Comparison of ENCODE assay signal across 32 cellular contexts in genomic region chr7:28666144-28666543, GRCh38.
A peak's percentile ranks its signal among the peaks of the same experiment; 100 is the strongest.
DNase-seq lines count a peak whose midpoint lies in the region; ATAC-seq, FAIRE-seq and TF ChIP-seq lines count a peak whose summit lies in the region.
"Had no signal": no experiment of that assay in that cellular context is flagged by ENCODE, and none has a peak within 500 bp of the region (broad histone marks: within the 10 kb centered on the region; RNA-seq: fewer than 3 reads in every experiment).

No MANE protein-coding gene starts in this region.

- H3K27me3 Mint-ChIP-seq in MCF 10A (ENCODE audit: insufficient read depth, unreplicated experiment): no peaks in the 10 kb centered on the region

- no peaks in the 10 kb centered on the region for H3K36me3 Mint-ChIP-seq in MCF 10A (ENCODE audit: insufficient read depth, unreplicated experiment)

- no peak for FAIRE-seq in small intestine (lab: Jason Lieb, UNC)
- FAIRE-seq: A549, endothelial cell of umbilical vein, GM19239 had no signal

- H3K27ac Mint-ChIP-seq in MCF 10A (ENCODE audit: low read depth, unreplicated experiment): no peak overlapping the region
- H3K27ac Mint-ChIP-seq: B cell; stimulated activated naive CD8-positive, alpha-beta T cell treated with anti-CD3 and anti-CD28 coated beads, Interleukin-15, Interleukin-2, amounts not matched to agents 100 ng/mL and 50 ng/mL, for 24 hours had no signal

- H3K4me3 ChIP-seq in breast epithelium (no peak overlapping the region), RWPE2 (ENCODE audit: severe bottlenecking) (no peak overlapping the region), fibroblast of lung (replicated peaks in 1 of 4; ENCODE audit: control extremely low read depth in 1 of 4, insufficient read depth in 1 of 4, low read depth in 3 of 4, low read length in 4 of 4) (no peak overlapping the region), small intestine (ENCODE audit: low read depth in 1 of 2, low read length in 2 of 2) (no peak overlapping the region)
- H3K4me3 ChIP-seq: A549, dorsolateral prefrontal cortex, gastroesophageal sphincter, tibial artery had no signal

- no peaks in the 10 kb centered on the region for H3K27me3 ChIP-seq in breast epithelium
- H3K27me3 ChIP-seq in RWPE2 (ENCODE audit: insufficient read depth, poor library complexity, severe bottlenecking): no peaks in the 10 kb centered on the region
- no peaks in the 10 kb centered on the region for H3K27me3 ChIP-seq in fibroblast of lung (ENCODE audit: control insufficient read depth, insufficient read depth, low read length)
- H3K27me3 ChIP-seq in small intestine (ENCODE audit: control insufficient read depth in 2 of 2, insufficient read depth in 2 of 2, low read length in 2 of 2): peaks cover 0 to 2% of the 10 kb centered on the region in 2 donors
- H3K27me3 ChIP-seq: dorsolateral prefrontal cortex, gastroesophageal sphincter, tibial artery had no signal

- DNase-seq in MCF 10A (ENCODE audit: unreplicated experiment) (peak; percentile 89), breast epithelium (ENCODE audit: low spot score in 2 of 2) (no peak), RWPE2 (ENCODE audit: low spot score) (peak; percentile 67), fibroblast of lung (ENCODE audit: low read depth in 2 of 2) (peak; percentile 12 to 70), SHP77 treated with DMSO at 0.1 percent for 48 hours (lab: John Stamatoyannopoulos, UW) (no peak), small intestine (no peak)
- DNase-seq: activated CD4-positive, CD25-positive, alpha-beta regulatory T cell treated with anti-CD3 and anti-CD28 coated beads, Interleukin-2, amount 50 U/mL, for 72 hours; activated naive CD4-positive, alpha-beta T cell; activated T-cell treated with anti-CD3 and anti-CD28 coated beads, Interleukin-2, amount 50 U/mL, for 1 hour; amygdala; central memory CD4-positive, alpha-beta T cell; COR-L47; DMS79 treated with DMSO at 0.1 percent for 48 hours; dorsolateral prefrontal cortex; kidney glomerular epithelial cell; mesendoderm; NCI-H2171 treated with DMSO at 0.1 percent for 48 hours; NCI-H526; occipital lobe; retina; stimulated activated CD4-positive, alpha-beta T cell treated with anti-CD3 and anti-CD28 coated beads, Interleukin-12 subunit alpha, Interleukin-12 subunit beta, amount 100 ng/mL, for 4 hours; stimulated activated CD4-positive, alpha-beta T cell treated with anti-CD3 and anti-CD28 coated beads, Interleukin-4, amount 100 ng/mL, for 4 hours; SW 1271; tibial artery had no signal

- no peaks in the 10 kb centered on the region for H3K79me2 ChIP-seq in fibroblast of lung (ENCODE audit: control insufficient read depth, insufficient read depth, low read length)

- intact Hi-C loops in MCF 10A (cut with micrococcal nuclease) (no loop called here), breast epithelium (cut with DNase I; ENCODE audit: low total_unique reads) (no loop called here)

- H3K27ac ChIP-seq in breast epithelium: no peak overlapping the region
- H3K27ac ChIP-seq in RWPE2 (ENCODE audit: poor library complexity, severe bottlenecking): peak overlapping the region; percentile 56
- H3K27ac ChIP-seq in fibroblast of lung (ENCODE audit: insufficient read depth, low read length): no peak overlapping the region
- H3K27ac ChIP-seq in small intestine (ENCODE audit: low read depth in 1 of 2, low read length in 1 of 2): no peak overlapping the region
- H3K27ac ChIP-seq: A549, dorsolateral prefrontal cortex, gastroesophageal sphincter, tibial artery had no signal

- H3K9me3 Mint-ChIP-seq in MCF 10A (ENCODE audit: unreplicated experiment): peaks cover 3% of the 10 kb centered on the region

- WGBS in small intestine, 3 donors: 89 to 96% (median 92%) methylated on average over 2 of the region's 2 CpGs

- H3K9me3 ChIP-seq in breast epithelium: no peaks in the 10 kb centered on the region
- no peaks in the 10 kb centered on the region for H3K9me3 ChIP-seq in RWPE2 (ENCODE audit: severe bottlenecking)
- H3K9me3 ChIP-seq in fibroblast of lung (ENCODE audit: control insufficient read depth, insufficient read depth, low read depth, low read length): no peaks in the 10 kb centered on the region
- H3K9me3 ChIP-seq in small intestine (ENCODE audit: control insufficient read depth, low read depth): no peaks in the 10 kb centered on the region
- H3K9me3 ChIP-seq: gastroesophageal sphincter, tibial artery had no signal

- no peaks in the 10 kb centered on the region for H4K20me1 ChIP-seq in fibroblast of lung (ENCODE audit: control insufficient read depth, extremely low read depth, insufficient read depth, low read length)

- no peaks in the 10 kb centered on the region for H3K4me1 ChIP-seq in breast epithelium
- H3K4me1 ChIP-seq in RWPE2 (ENCODE audit: insufficient read depth, poor library complexity, severe bottlenecking): peaks cover 27% of the 10 kb centered on the region
- H3K4me1 ChIP-seq in fibroblast of lung (ENCODE audit: control insufficient read depth, extremely low read depth, insufficient read depth, low read length): no peaks in the 10 kb centered on the region
- H3K4me1 ChIP-seq in small intestine (ENCODE audit: control insufficient read depth in 2 of 2, insufficient read depth in 1 of 2, low read depth in 1 of 2, low read length in 1 of 2): no peaks in the 10 kb centered on the region
- H3K4me1 ChIP-seq: A549, tibial artery had no signal

- no peak for TF ChIP-seq POLR2A in breast epithelium (IDR thresholded peaks at IDR 0.05)

- no peak overlapping the region for H3K4me3 Mint-ChIP-seq in MCF 10A (ENCODE audit: unreplicated experiment)
- H3K4me3 Mint-ChIP-seq: B cell; stimulated activated naive CD8-positive, alpha-beta T cell treated with anti-CD3 and anti-CD28 coated beads, Interleukin-15, Interleukin-2, amounts not matched to agents 100 ng/mL and 50 ng/mL, for 24 hours had no signal

- POLR2A ChIA-PET in MCF 10A (lab: Yijun Ruan, JAX): interaction anchor here (1.1 kb wide), 1 partner anchor 84 kb away, joined by 3 read pairs; no protein-coding TSS in a partner anchor

- TF ChIP-seq CTCF in MCF 10A (IDR thresholded peaks at IDR 0.05; ENCODE audit: unreplicated experiment): no peak
- TF ChIP-seq CTCF in breast epithelium (IDR thresholded peaks at IDR 0.05): no peak
- TF ChIP-seq CTCF in RWPE2 (IDR thresholded peaks at IDR 0.05; ENCODE audit: poor library complexity, severe bottlenecking): peak; percentile 15
- TF ChIP-seq CTCF in fibroblast of lung (conservative IDR thresholded peaks at IDR 0.05 in 1 of 2, IDR thresholded peaks at IDR 0.05 in 1 of 2; ENCODE audit: low read depth in 1 of 2, low read length in 2 of 2): no peak

- no peak overlapping the region for H2AFZ ChIP-seq in fibroblast of lung (ENCODE audit: low read length)

- ATAC-seq in RWPE2 (ENCODE audit: low read depth) (peak; percentile 100), HG03520 (IDR thresholded peaks at IDR 0.05; ENCODE audit: unreplicated experiment) (no peak), GM19467 (IDR thresholded peaks at IDR 0.05; ENCODE audit: unreplicated experiment) (no peak)
- ATAC-seq: A549, gastroesophageal sphincter had no signal

- no peaks in the 10 kb centered on the region for H3K4me1 Mint-ChIP-seq in MCF 10A (ENCODE audit: insufficient read depth, unreplicated experiment)

- no peak overlapping the region for H3K4me2 ChIP-seq in fibroblast of lung (ENCODE audit: extremely low read depth, insufficient read depth, low read length)
- H3K4me2 ChIP-seq: A549 had no signal

- BruUV-seq in MCF 10A (replicated peaks; lab: Mats Ljungman, UMichigan): no TSS peak

- CTCF ChIA-PET in MCF 10A (lab: Yijun Ruan, JAX): interaction anchor here (0.6 to 0.7 kb wide), 2 partner anchors 39 to 46 kb away, joined by 3 read pairs; no protein-coding TSS in a partner anchor

- no peak overlapping the region for H3K9ac ChIP-seq in fibroblast of lung (ENCODE audit: insufficient read depth, low read length)

- H3K36me3 ChIP-seq in breast epithelium (no peaks in the 10 kb centered on the region), RWPE2 (ENCODE audit: low read depth) (no peaks in the 10 kb centered on the region), fibroblast of lung (ENCODE audit: control insufficient read depth, insufficient read depth, low read length) (no peaks in the 10 kb centered on the region), small intestine (ENCODE audit: control insufficient read depth in 2 of 2, insufficient read depth in 2 of 2, low read length in 2 of 2) (no peaks in the 10 kb centered on the region)
- H3K36me3 ChIP-seq: gastroesophageal sphincter, tibial artery had no signal

Comparison
In these comparisons a context has a peak if more than half of its experiments do, and no peak if none do; other contexts are left out.
1. DNase-seq: peak in MCF 10A (single experiment), RWPE2 (single experiment) and fibroblast of lung (2 of 2); none in breast epithelium (0 of 2), SHP77 treated with DMSO at 0.1 percent for 48 hours (single experiment) and small intestine (single experiment).